14 cellular contexts compared by ENCODE assay signal in genomic region chr15:32356909-32357308, GRCh38. TPM values are rescaled to one million over a fixed set of nuclear protein-coding genes. Genes with fewer than 3 reads are reported as not detected.
DNase-seq lines count a peak whose midpoint lies in the region; ATAC-seq, FAIRE-seq and TF ChIP-seq lines count a peak whose summit lies in the region.
"Not testable (repeated sequence)": the region's sequence is repeated elsewhere in the genome, so short reads cannot be mapped to it uniquely, and the experiment has no call there.
"Had no signal": no experiment of that assay in that cellular context is flagged by ENCODE, and none has a peak within 500 bp of the region (broad histone marks: within the 10 kb centered on the region; RNA-seq: fewer than 3 reads in every experiment).

No MANE protein-coding gene starts in this region.

- H4K20me1 ChIP-seq in endothelial cell of umbilical vein (replicated peaks; ENCODE audit: control insufficient read depth, extremely low read depth, insufficient read depth, low read length) = not testable (repeated sequence)

- ATAC-seq in RWPE2 (ENCODE audit: low read depth); omental fat pad (ENCODE audit: low FRiP score): not testable (repeated sequence)

- not testable (repeated sequence) for TF ChIP-seq POLR2A in endothelial cell of umbilical vein (IDR thresholded peaks at IDR 0.05; ENCODE audit: low read depth, low read length)

- intact Hi-C loops in endothelial cell of umbilical vein (cut with micrococcal nuclease) = not testable (repeated sequence)

- dilution Hi-C loops in endothelial cell of umbilical vein (cut with MboI; ENCODE audit: extremely low pct_ligation_motif_present, low sequenced_read_pairs) = not testable (repeated sequence)

- not testable (repeated sequence) for H3K79me2 ChIP-seq in endothelial cell of umbilical vein (ENCODE audit: control insufficient read depth, insufficient read depth, low read length)

- H3K27ac ChIP-seq in RWPE2 (ENCODE audit: poor library complexity, severe bottlenecking); endothelial cell of umbilical vein (ENCODE audit: insufficient read depth, low read depth, low read length): not testable (repeated sequence)

- H3K4me2 ChIP-seq in endothelial cell of umbilical vein (ENCODE audit: insufficient read depth, low read length) = not testable (repeated sequence)

- POLR2A ChIA-PET in endothelial cell of umbilical vein (lab: Charles Lee) = not testable (repeated sequence)

- TF ChIP-seq CTCF in RWPE2 (IDR thresholded peaks at IDR 0.05; ENCODE audit: poor library complexity, severe bottlenecking); endothelial cell of umbilical vein (IDR thresholded peaks at IDR 0.05; ENCODE audit: extremely low read depth in 1 of 2, insufficient read depth in 1 of 2, low read depth in 1 of 2, low read length in 2 of 2); omental fat pad (IDR thresholded peaks at IDR 0.05): not testable (repeated sequence)

- not testable (repeated sequence) for H3K9me1 ChIP-seq in endothelial cell of umbilical vein (replicated peaks; ENCODE audit: control insufficient read depth, extremely low read depth, insufficient read depth, low read length)

- not testable (repeated sequence) for H2AFZ ChIP-seq in endothelial cell of umbilical vein (ENCODE audit: low read depth, low read length)

- BruUV-seq in endothelial cell of umbilical vein (replicated peaks; lab: Mats Ljungman, UMichigan) = not testable (repeated sequence)

- not testable (repeated sequence) for H3K4me1 ChIP-seq in RWPE2 (ENCODE audit: insufficient read depth, poor library complexity, severe bottlenecking); endothelial cell of umbilical vein (ENCODE audit: control insufficient read depth, extremely low read depth, insufficient read depth, low read length)

- peak; percentile 70 for FAIRE-seq in endothelial cell of umbilical vein (lab: Jason Lieb, UNC)

- H3K36me3 ChIP-seq in RWPE2 (ENCODE audit: low read depth); endothelial cell of umbilical vein (ENCODE audit: control insufficient read depth in 2 of 2, extremely low read depth in 1 of 2, insufficient read depth in 2 of 2, low read length in 2 of 2): not testable (repeated sequence)

- CTCF ChIA-PET in endothelial cell of umbilical vein (lab: Charles Lee) = not testable (repeated sequence)

- H3K27me3 ChIP-seq in RWPE2 (ENCODE audit: insufficient read depth, poor library complexity, severe bottlenecking); endothelial cell of umbilical vein (ENCODE audit: control insufficient read depth in 2 of 2, insufficient read depth in 2 of 2, low read length in 2 of 2): not testable (repeated sequence)

- DNase-seq in RWPE2 (ENCODE audit: low spot score) (peak; percentile 20), omental fat pad (ENCODE audit: low spot score) (peak; percentile 13)
- DNase-seq in endothelial cell of umbilical vein (ENCODE audit: low read depth, low spot score) = not testable (repeated sequence)

- H3K9ac ChIP-seq in endothelial cell of umbilical vein (replicated peaks; ENCODE audit: extremely low read depth, insufficient read depth, low read length) = not testable (repeated sequence)

- not testable (repeated sequence) for H3K9me3 ChIP-seq in RWPE2 (ENCODE audit: severe bottlenecking); endothelial cell of umbilical vein (replicated peaks; ENCODE audit: control insufficient read depth, insufficient read depth, low read length)

- H3K4me3 ChIP-seq in RWPE2 (ENCODE audit: severe bottlenecking); endothelial cell of umbilical vein (replicated peaks in 1 of 3; ENCODE audit: insufficient read depth in 1 of 3, low read depth in 1 of 3, low read length in 3 of 3): not testable (repeated sequence)

RNA-seq across cellular contexts. Expression of gene GOLGA8K, which starts 46.2 kb away (rescaled TPM):
- 2.0 and 3.8 TPM in 2 replicates for total RNA-seq in endothelial cell of umbilical vein
- 0.10 TPM in 1 of 2 replicates, not detected in the other for polyA plus RNA-seq in endothelial cell of umbilical vein
- polyA plus RNA-seq in endothelial cell of umbilical vein (2011; cell fraction: cytosol; rRNA removed) = 0.06 TPM in 1 of 2 replicates, not detected in the other
- polyA plus RNA-seq in endothelial cell of umbilical vein (2011; cell fraction: nucleus; rRNA removed) = 1.3 and 1.5 TPM in 2 replicates
- 0.36 TPM in 1 of 2 replicates, not detected in the other for polyA plus RNA-seq in endothelial cell of umbilical vein (2012)
- 0.39 and 0.42 TPM in 2 replicates for polyA minus RNA-seq in endothelial cell of umbilical vein
- not detected for polyA minus RNA-seq in endothelial cell of umbilical vein (2011; cell fraction: cytosol; rRNA and poly(A)+ RNA removed)
- 2.0 and 2.5 TPM in 2 replicates for polyA minus RNA-seq in endothelial cell of umbilical vein (2011; cell fraction: nucleus; rRNA and poly(A)+ RNA removed)
- total RNA-seq in omental fat pad = 1 to 10 TPM in 2 of 4 donors, under 1 TPM in 2; 0.28 to 5.3 (median 0.95) TPM
- total RNA-seq: A172; A673; Caco-2; Calu3; CD4-positive, CD25-positive, alpha-beta regulatory T cell; CD8-positive, alpha-beta T cell; Daoy had no signal
- polyA plus RNA-seq: AG04450; CD14-positive monocyte; CD4-positive, alpha-beta memory T cell; CD4-positive, CD25-positive, alpha-beta regulatory T cell; CD8-positive, alpha-beta memory T cell had no signal
